24 cellular contexts compared by ENCODE assay signal in the genomic region with DNA sequence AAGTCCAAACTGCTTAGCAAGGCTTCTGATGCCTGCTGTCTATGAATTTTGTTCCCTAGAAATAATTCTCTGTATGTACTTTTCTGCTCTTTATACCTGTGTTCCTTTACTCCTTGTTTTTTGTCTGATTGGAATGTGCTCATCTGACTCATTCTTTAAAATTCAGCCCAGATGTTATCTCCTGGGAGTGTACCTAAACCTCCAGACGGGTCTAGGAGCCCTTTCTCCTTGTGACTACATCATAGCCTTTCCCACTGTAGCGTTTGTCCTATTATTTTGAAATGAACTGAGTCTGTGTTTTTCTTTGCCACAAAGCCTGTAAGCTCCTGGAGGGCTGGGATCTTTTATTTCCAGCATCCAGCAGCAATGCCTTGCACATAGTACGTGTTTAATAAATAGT. TPM values are rescaled to one million over a fixed set of nuclear protein-coding genes. Genes with fewer than 3 reads are reported as not detected.
DNase-seq lines count a peak whose midpoint lies in the region; ATAC-seq, FAIRE-seq and TF ChIP-seq lines count a peak whose summit lies in the region.
"Had no signal": no experiment of that assay in that cellular context is flagged by ENCODE, and none has a peak within 500 bp of the region (broad histone marks: within the 10 kb centered on the region; RNA-seq: fewer than 3 reads in every experiment).

No MANE protein-coding gene starts in this region.

- no peaks in the 10 kb centered on the region for H3K9me3 Mint-ChIP-seq in HFFc6
- no peaks in the 10 kb centered on the region for H3K9me3 Mint-ChIP-seq in activated T-cell treated with anti-CD3 and anti-CD28 coated beads, Interleukin-2, amount 50 U/mL, for 4 hours
- H3K9me3 Mint-ChIP-seq: CD14-positive monocyte; CD4-positive, alpha-beta T cell; CD8-positive, alpha-beta memory T cell; GM23338 had no signal

- no peak overlapping the region for H3K23ac ChIP-seq in mesendoderm (ENCODE audit: low read length)

- no peak overlapping the region for H2AK5ac ChIP-seq in mesendoderm (ENCODE audit: low read length)

- no peaks in the 10 kb centered on the region for H3K79me2 ChIP-seq in mesendoderm (ENCODE audit: control insufficient read depth, insufficient read depth, low read length)

- peaks cover 11% of the 10 kb centered on the region; the same call in 1 of the 2 replicates for H3K36me3 Mint-ChIP-seq in HFFc6 (ENCODE audit: low read depth)
- peaks cover 37% of the 10 kb centered on the region for H3K36me3 Mint-ChIP-seq in activated T-cell treated with anti-CD3 and anti-CD28 coated beads, Interleukin-2, amount 50 U/mL, for 4 hours (ENCODE audit: insufficient read depth)

- peaks cover 9% of the 10 kb centered on the region for H3K4me1 Mint-ChIP-seq in HFFc6 (ENCODE audit: low read depth)
- no peaks in the 10 kb centered on the region for H3K4me1 Mint-ChIP-seq in activated T-cell treated with anti-CD3 and anti-CD28 coated beads, Interleukin-2, amount 50 U/mL, for 4 hours (ENCODE audit: low read depth)
- H3K4me1 Mint-ChIP-seq: CD14-positive monocyte; CD8-positive, alpha-beta memory T cell had no signal

- no peaks in the 10 kb centered on the region; the same call in 1 of the 2 replicates for H3K27me3 Mint-ChIP-seq in HFFc6 (ENCODE audit: insufficient read depth)
- no peaks in the 10 kb centered on the region for H3K27me3 Mint-ChIP-seq in activated T-cell treated with anti-CD3 and anti-CD28 coated beads, Interleukin-2, amount 50 U/mL, for 4 hours (ENCODE audit: low read depth)
- H3K27me3 Mint-ChIP-seq: CD4-positive, alpha-beta T cell had no signal

- no peak overlapping the region for H3K4ac ChIP-seq in mesendoderm (ENCODE audit: low read depth, low read length)

- H3K27ac ChIP-seq in mesendoderm (ENCODE audit: low read depth, low read length) = no peak overlapping the region
- H3K27ac ChIP-seq: A549; BLaER1 treated with 17β-estradiol and CSF1 and Interleukin-3, amounts not matched to agents 10 nM and 100 nM had no signal

- no CpG with 5 or more reads among the region's 3 CpGs for WGBS in mesendoderm (ENCODE audit: extremely low coverage, insufficient coverage, low lambda C conversion rate)

- H3K79me1 ChIP-seq in mesendoderm (ENCODE audit: low read length) = no peaks in the 10 kb centered on the region

- H3K27ac Mint-ChIP-seq in HFFc6 = 0 out of 2 replicates have a peak overlapping the region, but pooled peaks have one; percentile 8
- H3K27ac Mint-ChIP-seq: CD4-positive, alpha-beta T cell had no signal

- H3K18ac ChIP-seq in mesendoderm (ENCODE audit: low read length) = no peak overlapping the region

- no peak overlapping the region for H2BK120ac ChIP-seq in mesendoderm (ENCODE audit: low read depth, low read length)

- H3K56ac ChIP-seq in mesendoderm (ENCODE audit: low read length) = no peak overlapping the region

- no peak overlapping the region for H3K4me3 ChIP-seq in fibroblast of mammary gland (ENCODE audit: control insufficient read depth, low read depth, low read length)
- H3K4me3 ChIP-seq in mesendoderm (ENCODE audit: low read length) = no peak overlapping the region
- H3K4me3 ChIP-seq: A549; BLaER1 treated with 17β-estradiol and CSF1 and Interleukin-3, amounts not matched to agents 10 nM and 100 nM; GM23338; HAP-1 had no signal

- peak; percentile 42 for FAIRE-seq in GM18507 (lab: Jason Lieb, UNC)
- FAIRE-seq: D721Med, GM12891 had no signal

- no peak overlapping the region for H4K8ac ChIP-seq in mesendoderm (ENCODE audit: low read depth, low read length)

- H4K5ac ChIP-seq in mesendoderm (ENCODE audit: low read length) = no peak overlapping the region

- H2BK15ac ChIP-seq in mesendoderm (replicated peaks; ENCODE audit: low read depth) = no peak overlapping the region

- H3K4me2 ChIP-seq in mesendoderm (ENCODE audit: low read length) = no peak overlapping the region
- H3K4me2 ChIP-seq: A549; BLaER1 treated with 17β-estradiol and CSF1 and Interleukin-3, amounts not matched to agents 10 nM and 100 nM; GM23338 had no signal

- H3K4me3 Mint-ChIP-seq in HFFc6 = no peak overlapping the region
- no peak overlapping the region for H3K4me3 Mint-ChIP-seq in activated T-cell treated with anti-CD3 and anti-CD28 coated beads, Interleukin-2, amount 50 U/mL, for 4 hours
- H3K4me3 Mint-ChIP-seq: CD14-positive monocyte; CD4-positive, alpha-beta T cell; CD8-positive, alpha-beta memory T cell; GM23338 had no signal

- DNase-seq in GM18507 (ENCODE audit: extremely low spot score, insufficient read length, low read depth) (no peak), HFFc6 (no peak), fibroblast of mammary gland (ENCODE audit: low read depth) (peak; percentile 11), mesendoderm (peak; percentile 8), NCI-H526 treated with DMSO at 0.1 percent for 48 hours (lab: John Stamatoyannopoulos, UW) (no peak)
- DNase-seq in activated T-cell treated with anti-CD3 and anti-CD28 coated beads, Interleukin-2, amount 50 U/mL, for 4 hours = no peak
- DNase-seq: 8988T; ACHN; AML-193; CD4-positive, alpha-beta T cell; CD8-positive, alpha-beta memory T cell; DMS 273 treated with DMSO at 0.1 percent for 48 hours; DMS53; DMS79 treated with DMSO at 0.1 percent for 48 hours; GF-D8 had no signal

- ATAC-seq in activated T-cell treated with anti-CD3 and anti-CD28 coated beads, Interleukin-2, amount 50 U/mL, for 4 hours = no peak
- no peak for ATAC-seq in GM19035 (IDR thresholded peaks at IDR 0.05; ENCODE audit: unreplicated experiment)
- ATAC-seq: A549, GM23338 had no signal

- TF ChIP-seq CTCF in HFFc6 (IDR thresholded peaks at IDR 0.05) (no peak), fibroblast of mammary gland (conservative IDR thresholded peaks at IDR 0.05; ENCODE audit: control insufficient read depth, insufficient read depth, low read depth, low read length) (no peak)

- H3K27me3 ChIP-seq in mesendoderm (ENCODE audit: insufficient read depth, low read length, poor library complexity) = no peaks in the 10 kb centered on the region
- H3K27me3 ChIP-seq: BE2C had no signal

- no peak overlapping the region for H3K9ac ChIP-seq in mesendoderm (ENCODE audit: low read length)
- H3K9ac ChIP-seq: BLaER1 treated with 17β-estradiol and CSF1 and Interleukin-3, amounts not matched to agents 10 nM and 100 nM had no signal

- H2BK5ac ChIP-seq in mesendoderm (ENCODE audit: low read length) = no peak overlapping the region

- H3K4me1 ChIP-seq in mesendoderm (ENCODE audit: control insufficient read depth, low read depth, low read length) = no peaks in the 10 kb centered on the region
- H3K4me1 ChIP-seq: A549; BE2C; BLaER1 treated with 17β-estradiol and CSF1 and Interleukin-3, amounts not matched to agents 10 nM and 100 nM had no signal

- no peaks in the 10 kb centered on the region for H3K36me3 ChIP-seq in mesendoderm (ENCODE audit: control insufficient read depth, insufficient read depth, low read length)

RNA-seq across cellular contexts. Expression of a gene that starts 26.3 kb away (rescaled TPM):
- 10 to 100 TPM in 4 of 6 experiments, 1 to 10 TPM in 2; 6.5 to 12.5 (median 11.0) TPM for total RNA-seq in HFFc6 (2021; fragmentation: NEBNext Ultra II Directional; extraction: Animal tissue kit (Norgen Biotek cat#: 25700))
- 15.3 TPM for polyA plus RNA-seq in mesendoderm (2013, experiment 1 of 2)
- 15.7 TPM for polyA plus RNA-seq in mesendoderm (2013, experiment 2 of 2)
- total RNA-seq in activated T-cell treated with anti-CD3 and anti-CD28 coated beads, Interleukin-2, amount 50 U/mL, for 4 hours = 10 to 100 TPM; 28.9 to 32.3 (median 30.3) TPM

Comparison
In these comparisons a context has a peak if more than half of its experiments do, and no peak if none do; other contexts are left out.
1. DNase-seq: peak in fibroblast of mammary gland (single experiment) and mesendoderm (single experiment); none in GM18507 (single experiment), HFFc6 (single experiment), NCI-H526 treated with DMSO at 0.1 percent for 48 hours (single experiment) and activated T-cell treated with anti-CD3 and anti-CD28 coated beads, Interleukin-2, amount 50 U/mL, for 4 hours (single experiment).